Comparison of ENCODE assay signal across 8 cellular contexts in the genomic region with DNA sequence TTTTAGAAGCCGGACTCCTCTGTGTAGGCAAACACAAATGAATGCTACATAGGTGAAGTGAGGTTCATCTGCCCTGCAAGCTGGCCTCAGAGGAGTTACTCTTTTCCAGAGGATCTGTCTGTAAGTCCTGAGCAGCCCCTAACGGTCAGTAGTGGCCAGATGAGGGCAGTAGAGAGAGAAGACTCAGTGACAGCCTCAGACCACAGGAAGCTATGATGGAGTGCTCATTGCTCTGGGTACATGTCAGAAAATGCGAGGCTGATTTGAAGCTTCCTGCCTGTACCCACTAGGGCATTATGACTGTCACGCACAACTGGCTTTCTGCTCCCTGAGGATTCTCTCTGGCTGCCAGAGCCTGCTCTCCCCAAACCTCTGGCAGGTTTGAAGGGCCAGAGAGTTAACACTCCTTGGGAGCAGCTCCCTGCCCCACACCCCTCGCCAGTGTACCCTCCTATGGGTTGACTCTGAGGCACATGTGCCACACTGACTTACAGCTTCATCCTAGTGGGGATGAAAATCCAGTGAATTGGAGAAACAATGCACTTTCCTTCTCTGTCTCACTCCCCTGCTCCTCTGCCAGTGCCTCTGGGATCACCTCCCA.
DNase-seq lines count a peak whose midpoint lies in the region; ATAC-seq and TF ChIP-seq lines count a peak whose summit lies in the region.

No MANE protein-coding gene starts in this region.

- no peaks in the 10 kb centered on the region for H3K4me1 ChIP-seq in mammary epithelial cell (ENCODE audit: insufficient read depth, low read length)

- no peaks in the 10 kb centered on the region for H3K36me3 ChIP-seq in mammary epithelial cell (ENCODE audit: insufficient read depth, low read length)

- H3K9me3 ChIP-seq in mammary epithelial cell (replicated peaks; ENCODE audit: insufficient read depth, low read length), result no peaks in the 10 kb centered on the region

- no peaks in the 10 kb centered on the region for H3K9me3 Mint-ChIP-seq in natural killer cell treated with Interleukin-12 subunit alpha and Interleukin-12 subunit beta and Interleukin-15 and Interleukin-18, amount 100 ng/mL, for 72 hours

- BruUV-seq in mammary epithelial cell (replicated peaks; lab: Mats Ljungman, UMichigan), result no TSS peak

- H3K79me2 ChIP-seq in mammary epithelial cell (ENCODE audit: insufficient read depth, low read length), result no peaks in the 10 kb centered on the region

- WGBS in mammary epithelial cell (ENCODE audit: low coverage, missing lambda C conversion rate), result 47% methylated on average over 4 of the region's 5 CpGs

- H3K4me2 ChIP-seq in mammary epithelial cell (ENCODE audit: insufficient read depth, low read depth, low read length), result no peak overlapping the region

- in situ Hi-C loops in Caki2 (cut with HindIII; ENCODE audit: low pct_unique_long_range_greater_than_20kb, low sequenced_read_pairs) (no loop called here), mammary epithelial cell (cut with MboI; ENCODE audit: low sequenced_read_pairs in 2 of 2) (no loop called here)

- H3K27ac ChIP-seq in mammary epithelial cell (ENCODE audit: insufficient read depth, low read depth, low read length), result no peak overlapping the region

- no peak overlapping the region for H3K4me3 Mint-ChIP-seq in natural killer cell treated with Interleukin-12 subunit alpha and Interleukin-12 subunit beta and Interleukin-15 and Interleukin-18, amount 100 ng/mL, for 72 hours

- CTCF ChIA-PET in mammary epithelial cell (lab: Charles Lee; ENCODE audit: low non-redundant PET), result no interaction called here

- H3K36me3 Mint-ChIP-seq in natural killer cell treated with Interleukin-12 subunit alpha and Interleukin-12 subunit beta and Interleukin-15 and Interleukin-18, amount 100 ng/mL, for 72 hours, result no peaks in the 10 kb centered on the region

- peak; percentile 1 to 19 for TF ChIP-seq CTCF in mammary epithelial cell (conservative IDR thresholded peaks at IDR 0.05 in 1 of 2, IDR thresholded peaks at IDR 0.05 in 1 of 2; ENCODE audit: extremely low read depth in 1 of 2, insufficient read depth in 1 of 2, low read depth in 1 of 2, low read length in 2 of 2)

- no peaks in the 10 kb centered on the region for H3K27me3 Mint-ChIP-seq in natural killer cell treated with Interleukin-12 subunit alpha and Interleukin-12 subunit beta and Interleukin-15 and Interleukin-18, amount 100 ng/mL, for 72 hours

- H3K4me3 ChIP-seq in mammary epithelial cell (replicated peaks in 1 of 3; ENCODE audit: insufficient read depth in 1 of 3, low read depth in 2 of 3, low read length in 3 of 3), result no peak overlapping the region

- peak; percentile 99 for ATAC-seq in GM18867 (IDR thresholded peaks at IDR 0.05; ENCODE audit: unreplicated experiment)
- ATAC-seq in HG02885 (IDR thresholded peaks at IDR 0.05; ENCODE audit: poor library complexity, unreplicated experiment), result peak; percentile 97
- ATAC-seq in natural killer cell treated with Interleukin-12 subunit alpha and Interleukin-12 subunit beta and Interleukin-15 and Interleukin-18, amount 100 ng/mL, for 72 hours, result peak; percentile 68 to 79

- DNase-seq in Caki2 (ENCODE audit: low read depth), result peak; percentile 65
- DNase-seq in NCI-H524 (lab: John Stamatoyannopoulos, UW), result peak; percentile 62 to 71
- peak; percentile 1 for DNase-seq in mammary epithelial cell
- DNase-seq in natural killer cell treated with Interleukin-12 subunit alpha and Interleukin-12 subunit beta and Interleukin-15 and Interleukin-18, amount 100 ng/mL, for 72 hours (ENCODE audit: low spot score), result no peak
- DNase-seq in activated T-cell treated with anti-CD3 and anti-CD28 coated beads, Interleukin-2, amount 50 U/mL, for 48 hours, result no peak
- DNase-seq in glomerular visceral epithelial cell (ENCODE audit: extremely low spot score), result no peak

- no peak overlapping the region for H3K27ac Mint-ChIP-seq in natural killer cell treated with Interleukin-12 subunit alpha and Interleukin-12 subunit beta and Interleukin-15 and Interleukin-18, amount 100 ng/mL, for 72 hours

- H4K20me1 ChIP-seq in mammary epithelial cell (ENCODE audit: insufficient read depth, low read length), result no peaks in the 10 kb centered on the region

- H3K27me3 ChIP-seq in mammary epithelial cell (ENCODE audit: insufficient read depth, low read length), result no peaks in the 10 kb centered on the region

- intact Hi-C loops in mammary epithelial cell (cut with micrococcal nuclease), result no loop called here

- no peak overlapping the region for H2AFZ ChIP-seq in mammary epithelial cell (ENCODE audit: low read depth, low read length)

- no peaks in the 10 kb centered on the region for H3K4me1 Mint-ChIP-seq in natural killer cell treated with Interleukin-12 subunit alpha and Interleukin-12 subunit beta and Interleukin-15 and Interleukin-18, amount 100 ng/mL, for 72 hours (ENCODE audit: low read depth in 2 of 2)

- no peak overlapping the region for H3K9ac ChIP-seq in mammary epithelial cell (ENCODE audit: insufficient read depth, low read length)

- dilution Hi-C loops in mammary epithelial cell (cut with HindIII; ENCODE audit: low sequenced_read_pairs), result no loop called here

Comparison
In these comparisons a context has a peak if more than half of its experiments do, and no peak if none do; other contexts are left out.
1. DNase-seq: peak in Caki2 (single experiment), NCI-H524 (2 of 2) and mammary epithelial cell (single experiment); none in natural killer cell treated with Interleukin-12 subunit alpha and Interleukin-12 subunit beta and Interleukin-15 and Interleukin-18, amount 100 ng/mL, for 72 hours (single experiment), activated T-cell treated with anti-CD3 and anti-CD28 coated beads, Interleukin-2, amount 50 U/mL, for 48 hours (0 of 2) and glomerular visceral epithelial cell (single experiment).
2. Peak in every context shown above with its lines, with median percentiles within 50 percentile points of each other: ATAC-seq.